Comparison of ENCODE assay signal across 15 cellular contexts in the genomic region with DNA sequence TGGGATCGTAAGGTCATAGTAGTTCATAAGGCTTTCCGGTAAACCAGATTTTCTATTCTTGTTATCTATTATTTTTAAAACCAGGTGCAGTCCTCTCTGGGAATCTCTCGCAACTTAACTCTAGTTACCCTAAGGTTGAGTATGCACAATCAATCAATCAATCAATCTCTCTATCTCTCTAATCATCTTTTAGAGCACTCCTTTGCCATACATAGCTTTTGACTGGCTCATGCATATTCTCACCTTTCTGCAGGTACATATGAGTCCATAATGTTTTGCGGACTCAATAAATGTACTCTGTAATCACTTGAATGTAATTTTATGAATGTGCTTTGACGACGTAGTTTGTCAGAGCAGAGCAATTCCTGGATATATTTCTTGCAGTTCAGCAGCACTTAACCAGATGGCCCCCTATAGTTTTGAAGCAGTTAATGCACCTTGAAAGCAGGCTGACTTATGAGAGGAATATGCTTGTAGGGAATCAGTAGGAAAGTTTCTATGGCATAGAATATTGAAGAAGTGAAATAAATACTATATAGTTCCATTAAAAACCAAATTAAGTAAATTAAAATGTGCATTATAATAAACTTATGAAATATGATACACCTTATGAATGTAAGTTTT.
DNase-seq lines count a peak whose midpoint lies in the region; ATAC-seq and TF ChIP-seq lines count a peak whose summit lies in the region.
"Had no signal": no experiment of that assay in that cellular context is flagged by ENCODE, and none has a peak within 500 bp of the region (broad histone marks: within the 10 kb centered on the region; RNA-seq: fewer than 3 reads in every experiment).

No MANE protein-coding gene starts in this region.

- H3K27me3 ChIP-seq in breast epithelium (no peaks in the 10 kb centered on the region), endodermal cell (ENCODE audit: control insufficient read depth, insufficient read depth, low read length, poor library complexity, severe bottlenecking) (no peaks in the 10 kb centered on the region)

- WGBS in endodermal cell (ENCODE audit: insufficient coverage in 1 of 2, insufficient read length in 1 of 2), 2 experiments = 79 to 85% methylated on average over 5 to 6 of the region's 6 CpGs

- H3K27ac Mint-ChIP-seq in MCF 10A (ENCODE audit: low read depth, unreplicated experiment) (no peak overlapping the region), endodermal cell (no peak overlapping the region)

- H3K4me3 Mint-ChIP-seq in MCF 10A (ENCODE audit: unreplicated experiment) = no peak overlapping the region
- H3K4me3 Mint-ChIP-seq in endodermal cell = no peak overlapping the region
- H3K4me3 Mint-ChIP-seq: activated T-cell treated with anti-CD3 and anti-CD28 coated beads, Interleukin-2, amount 50 U/mL, for 4 hours had no signal

- H3K27ac ChIP-seq in breast epithelium (no peak overlapping the region), endodermal cell (ENCODE audit: low read depth, low read length) (no peak overlapping the region)

- H3K36me3 ChIP-seq in breast epithelium (no peaks in the 10 kb centered on the region), endodermal cell (ENCODE audit: control insufficient read depth, insufficient read depth, low read length) (no peaks in the 10 kb centered on the region)

- H3K9me3 ChIP-seq in breast epithelium (no peaks in the 10 kb centered on the region), endodermal cell (ENCODE audit: control insufficient read depth, low read length) (no peaks in the 10 kb centered on the region)

- H3K4me1 Mint-ChIP-seq in MCF 10A (ENCODE audit: insufficient read depth, unreplicated experiment) (no peaks in the 10 kb centered on the region), endodermal cell (no peaks in the 10 kb centered on the region)

- H3K4me1 ChIP-seq in breast epithelium (no peaks in the 10 kb centered on the region), endodermal cell (ENCODE audit: control insufficient read depth, insufficient read depth, low read length) (no peaks in the 10 kb centered on the region)

- POLR2A ChIA-PET in MCF 10A (lab: Yijun Ruan, JAX) = no interaction called here

- intact Hi-C loops in MCF 10A (cut with micrococcal nuclease) = no loop called here
- intact Hi-C loops in breast epithelium (cut with DNase I; ENCODE audit: low total_unique reads) = no loop called here

- H3K36me3 Mint-ChIP-seq in MCF 10A (ENCODE audit: insufficient read depth, unreplicated experiment) (no peaks in the 10 kb centered on the region), endodermal cell (ENCODE audit: low read depth) (no peaks in the 10 kb centered on the region)

- CTCF ChIA-PET in MCF 10A (lab: Yijun Ruan, JAX) = no interaction called here

- BruUV-seq in MCF 10A (replicated peaks; lab: Mats Ljungman, UMichigan) = no TSS peak

- H3K27me3 Mint-ChIP-seq in MCF 10A (ENCODE audit: insufficient read depth, unreplicated experiment) (peaks cover 59% of the 10 kb centered on the region), endodermal cell (ENCODE audit: insufficient read depth) (no peaks in the 10 kb centered on the region)

- ATAC-seq in GM21381 (IDR thresholded peaks at IDR 0.05; ENCODE audit: unreplicated experiment) (no peak), GM18867 (IDR thresholded peaks at IDR 0.05; ENCODE audit: unreplicated experiment) (no peak)
- ATAC-seq: activated T-cell treated with anti-CD3 and anti-CD28 coated beads, Interleukin-2, amount 50 U/mL, for 4 hours had no signal

- DNase-seq in MCF 10A (ENCODE audit: unreplicated experiment) (peak; percentile 11), breast epithelium (ENCODE audit: low spot score in 2 of 2) (no peak), NCI-H82 treated with DMSO at 0.1 percent for 48 hours (lab: John Stamatoyannopoulos, UW; ENCODE audit: unreplicated experiment) (peak; percentile 36), endodermal cell (no peak), retinal pigment epithelial cell (ENCODE audit: low read depth) (no peak), GF-D8 (lab: John Stamatoyannopoulos, UW) (no peak)
- DNase-seq: activated CD4-positive, alpha-beta T cell treated with anti-CD3 and anti-CD28 coated beads for 1 hour; activated T-cell treated with anti-CD3 and anti-CD28 coated beads, Interleukin-2, amount 50 U/mL, for 4 hours; islet precursor cell; NCI-H146; retina; stimulated activated CD4-positive, alpha-beta T cell treated with anti-CD3 and anti-CD28 coated beads, Interleukin-2, amount 100 ng/mL, for 48 hours; SW 1271 had no signal

- H3K4me3 ChIP-seq in breast epithelium (no peak overlapping the region), endodermal cell (ENCODE audit: low read length) (no peak overlapping the region), retinal pigment epithelial cell (ENCODE audit: low read length) (no peak overlapping the region)

- no peak for TF ChIP-seq CTCF in MCF 10A (IDR thresholded peaks at IDR 0.05; ENCODE audit: unreplicated experiment)
- no peak for TF ChIP-seq CTCF in breast epithelium (IDR thresholded peaks at IDR 0.05)
- TF ChIP-seq CTCF in endodermal cell (conservative IDR thresholded peaks at IDR 0.05) = peak; percentile 78
- peak; percentile 48 for TF ChIP-seq CTCF in retinal pigment epithelial cell (conservative IDR thresholded peaks at IDR 0.05; ENCODE audit: low read depth, low read length)

- no peak for TF ChIP-seq POLR2A in breast epithelium (IDR thresholded peaks at IDR 0.05)

- H3K9me3 Mint-ChIP-seq in MCF 10A (ENCODE audit: unreplicated experiment) (no peaks in the 10 kb centered on the region), endodermal cell (no peaks in the 10 kb centered on the region)

- no peak overlapping the region for H3K9ac ChIP-seq in endodermal cell (ENCODE audit: extremely low read depth, low read length, poor library complexity, severe bottlenecking)

Comparison
In these comparisons a context has a peak if more than half of its experiments do, and no peak if none do; other contexts are left out.
1. DNase-seq: peak in MCF 10A (single experiment) and NCI-H82 treated with DMSO at 0.1 percent for 48 hours (single experiment); none in breast epithelium (0 of 2), endodermal cell (single experiment), retinal pigment epithelial cell (single experiment) and GF-D8 (single experiment).
2. CTCF ChIP-seq: peak in endodermal cell (single experiment) and retinal pigment epithelial cell (single experiment); none in MCF 10A (single experiment) and breast epithelium (0 of 3).